ENCODE assay signal across 1 cellular context in genomic region chr4:6500481-6501135, GRCh38.
TF ChIP-seq lines count a peak whose summit lies in the region.

No MANE protein-coding gene starts in this region.

TF ChIP-seq in H1, 55 proteins besides CTCF, POLR2A, EP300 and RAD21 (continued from another document):
- TF ChIP-seq CHD7 (IDR thresholded peaks at IDR 0.05; ENCODE audit: insufficient replicate concordance, low read length) (no peak), TAF1 (IDR thresholded peaks at IDR 0.05; ENCODE audit: low read depth, low read length) (no peak), SP2 (IDR thresholded peaks at IDR 0.05; ENCODE audit: low read length) (no peak), MAX (IDR thresholded peaks at IDR 0.05) (no peak), HDAC2 (IDR thresholded peaks at IDR 0.05; ENCODE audit: borderline replicate concordance in 1 of 2, low read depth in 2 of 2, low read length in 2 of 2) (no peak), CBX8 (IDR thresholded peaks at IDR 0.05; ENCODE audit: borderline replicate concordance, low read depth, low read length) (no peak), RXRA (IDR thresholded peaks at IDR 0.05; ENCODE audit: insufficient read depth, low read depth, low read length) (no peak), PHF8 (conservative IDR thresholded peaks at IDR 0.05; ENCODE audit: low read depth, low read length) (no peak), ASH2L (IDR thresholded peaks at IDR 0.05; ENCODE audit: low read length) (no peak), GTF2F1 (IDR thresholded peaks at IDR 0.05; ENCODE audit: borderline replicate concordance, low read depth, low read length) (no peak), JUND (IDR thresholded peaks at IDR 0.05; ENCODE audit: low read length) (no peak), EGR1 (IDR thresholded peaks at IDR 0.05; ENCODE audit: borderline replicate concordance, low read depth, low read length) (no peak)
